Comparison of ENCODE assay signal across 1 cellular context in the genomic region with DNA sequence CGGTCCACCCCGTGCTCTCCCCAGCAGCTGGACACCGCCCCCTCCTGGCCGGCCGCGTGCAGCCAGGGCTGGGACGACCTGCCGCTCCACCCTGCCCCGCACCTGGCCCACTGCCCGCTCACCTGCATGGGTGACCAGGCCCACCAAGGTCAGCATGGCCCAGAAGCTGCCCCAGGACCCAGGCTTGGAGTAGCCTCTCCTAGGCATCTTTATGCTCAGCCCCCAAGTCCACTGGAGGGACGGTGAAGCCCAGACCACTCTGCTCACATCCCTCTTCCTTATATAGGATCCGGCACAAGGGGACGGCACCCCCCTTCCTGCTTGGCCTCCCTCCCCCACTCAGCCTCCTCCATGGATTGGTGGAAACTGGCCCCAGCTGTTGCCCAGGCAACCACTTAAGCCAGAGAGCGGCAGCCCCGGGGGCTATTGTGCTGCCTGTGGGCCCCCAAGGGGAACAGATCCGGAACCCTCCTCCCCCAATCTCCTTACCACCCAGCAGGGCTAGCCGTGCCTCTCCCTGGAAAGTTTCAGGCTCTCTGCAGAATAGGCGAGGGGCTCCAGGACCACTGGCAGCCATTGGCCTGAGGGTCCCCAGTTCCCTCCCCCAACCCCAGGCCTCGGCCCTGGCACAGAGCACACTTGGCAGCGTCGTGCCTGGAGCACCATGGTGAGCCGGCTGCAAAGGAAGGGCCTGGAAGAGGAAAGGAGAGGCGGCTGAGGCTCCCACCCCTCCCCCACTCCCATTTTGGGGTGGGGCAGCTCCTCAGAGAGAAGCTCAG.
TF ChIP-seq lines count a peak whose summit lies in the region.

A gene with protein sequence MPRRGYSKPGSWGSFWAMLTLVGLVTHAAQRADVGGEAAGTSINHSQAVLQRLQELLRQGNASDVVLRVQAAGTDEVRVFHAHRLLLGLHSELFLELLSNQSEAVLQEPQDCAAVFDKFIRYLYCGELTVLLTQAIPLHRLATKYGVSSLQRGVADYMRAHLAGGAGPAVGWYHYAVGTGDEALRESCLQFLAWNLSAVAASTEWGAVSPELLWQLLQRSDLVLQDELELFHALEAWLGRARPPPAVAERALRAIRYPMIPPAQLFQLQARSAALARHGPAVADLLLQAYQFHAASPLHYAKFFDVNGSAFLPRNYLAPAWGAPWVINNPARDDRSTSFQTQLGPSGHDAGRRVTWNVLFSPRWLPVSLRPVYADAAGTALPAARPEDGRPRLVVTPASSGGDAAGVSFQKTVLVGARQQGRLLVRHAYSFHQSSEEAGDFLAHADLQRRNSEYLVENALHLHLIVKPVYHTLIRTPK (minus strand): TSS at position 256 of the 779 bp plus-strand sequence. CDS start 49 bp downstream, at position 207.

TF ChIP-seq in WTC11, 78 proteins besides CTCF, POLR2A, EP300 and RAD21 (continued from another document):
- TF ChIP-seq, protein P1, sequence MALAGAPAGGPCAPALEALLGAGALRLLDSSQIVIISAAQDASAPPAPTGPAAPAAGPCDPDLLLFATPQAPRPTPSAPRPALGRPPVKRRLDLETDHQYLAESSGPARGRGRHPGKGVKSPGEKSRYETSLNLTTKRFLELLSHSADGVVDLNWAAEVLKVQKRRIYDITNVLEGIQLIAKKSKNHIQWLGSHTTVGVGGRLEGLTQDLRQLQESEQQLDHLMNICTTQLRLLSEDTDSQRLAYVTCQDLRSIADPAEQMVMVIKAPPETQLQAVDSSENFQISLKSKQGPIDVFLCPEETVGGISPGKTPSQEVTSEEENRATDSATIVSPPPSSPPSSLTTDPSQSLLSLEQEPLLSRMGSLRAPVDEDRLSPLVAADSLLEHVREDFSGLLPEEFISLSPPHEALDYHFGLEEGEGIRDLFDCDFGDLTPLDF (CRISPR knock-in tag; IDR thresholded peaks at IDR 0.05), result no peak
